In the genomic region with DNA sequence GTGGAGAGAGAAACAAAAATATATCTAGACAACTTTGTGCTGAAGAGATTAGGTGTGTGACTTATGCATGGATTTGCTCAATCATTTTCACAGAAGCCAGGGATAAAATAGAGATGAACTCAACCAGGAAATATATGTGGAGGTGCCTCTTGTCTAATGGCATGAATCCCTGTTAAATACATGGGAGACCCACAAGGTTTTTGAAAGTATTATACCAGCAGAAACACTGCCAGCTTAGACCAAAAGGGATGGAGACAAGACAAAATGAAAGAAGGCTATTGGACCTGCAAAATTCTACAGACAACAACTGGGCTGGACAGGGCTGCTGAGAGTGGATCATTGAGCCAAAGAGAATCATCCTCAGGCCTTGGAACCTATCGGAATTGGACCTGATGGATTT, we compare ENCODE assay signal across 2 cellular contexts.
A peak's percentile ranks its signal among the peaks of the same experiment; 100 is the strongest.
TF ChIP-seq lines count a peak whose summit lies in the region.

No MANE protein-coding gene starts in this region.

TF ChIP-seq in HepG2, 621 proteins besides CTCF, POLR2A, EP300 and RAD21:
- no peak for TF ChIP-seq PLRG1 (conservative IDR thresholded peaks at IDR 0.05)
- TF ChIP-seq, protein P1, sequence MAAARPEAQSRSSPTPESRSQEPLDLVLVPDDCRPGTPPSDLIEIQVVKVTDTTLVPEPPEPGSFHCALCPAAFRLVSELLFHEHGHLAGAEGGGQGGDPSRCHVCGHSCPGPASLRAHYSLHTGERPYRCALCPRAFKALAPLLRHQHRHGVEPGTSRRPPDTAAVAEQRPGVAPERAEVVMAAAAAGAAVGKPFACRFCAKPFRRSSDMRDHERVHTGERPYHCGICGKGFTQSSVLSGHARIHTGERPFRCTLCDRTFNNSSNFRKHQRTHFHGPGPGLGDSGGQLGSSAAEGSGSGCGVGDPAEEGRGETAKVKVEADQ (CRISPR knock-in tag; IDR thresholded peaks at IDR 0.05; ENCODE audit: borderline replicate concordance): no peak
- TF ChIP-seq, protein P2, sequence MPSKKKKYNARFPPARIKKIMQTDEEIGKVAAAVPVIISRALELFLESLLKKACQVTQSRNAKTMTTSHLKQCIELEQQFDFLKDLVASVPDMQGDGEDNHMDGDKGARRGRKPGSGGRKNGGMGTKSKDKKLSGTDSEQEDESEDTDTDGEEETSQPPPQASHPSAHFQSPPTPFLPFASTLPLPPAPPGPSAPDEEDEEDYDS (CRISPR knock-in tag; IDR thresholded peaks at IDR 0.05): no peak
- TF ChIP-seq ZNF451 (CRISPR knock-in tag; IDR thresholded peaks at IDR 0.05): no peak
- TF ChIP-seq, protein P3, sequence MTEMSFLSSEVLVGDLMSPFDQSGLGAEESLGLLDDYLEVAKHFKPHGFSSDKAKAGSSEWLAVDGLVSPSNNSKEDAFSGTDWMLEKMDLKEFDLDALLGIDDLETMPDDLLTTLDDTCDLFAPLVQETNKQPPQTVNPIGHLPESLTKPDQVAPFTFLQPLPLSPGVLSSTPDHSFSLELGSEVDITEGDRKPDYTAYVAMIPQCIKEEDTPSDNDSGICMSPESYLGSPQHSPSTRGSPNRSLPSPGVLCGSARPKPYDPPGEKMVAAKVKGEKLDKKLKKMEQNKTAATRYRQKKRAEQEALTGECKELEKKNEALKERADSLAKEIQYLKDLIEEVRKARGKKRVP (CRISPR knock-in tag; IDR thresholded peaks at IDR 0.05): no peak
- peak; percentile 88; the same call in 1 of the 2 replicates for TF ChIP-seq ZNF234 (CRISPR knock-in tag; conservative IDR thresholded peaks at IDR 0.05)
- no peak for TF ChIP-seq RBFOX2 (IDR thresholded peaks at IDR 0.05; ENCODE audit: low read depth, low read length)
- no peak for TF ChIP-seq CBFB (CRISPR knock-in tag; IDR thresholded peaks at IDR 0.05)

TF ChIP-seq in HEK293, 187 proteins besides CTCF, POLR2A, EP300 and RAD21:
- TF ChIP-seq SETDB1 (IDR thresholded peaks at IDR 0.05; ENCODE audit: insufficient read length, low read length): peak; percentile 75
- TF ChIP-seq ZNF48 (tag by site-specific recombination; IDR thresholded peaks at IDR 0.05): no peak
